Comparison of ENCODE assay signal across 16 cellular contexts in genomic region chr10:114244126-114244525, GRCh38. TPM values are rescaled to one million over a fixed set of nuclear protein-coding genes. Genes with fewer than 3 reads are reported as not detected.
DNase-seq lines count a peak whose midpoint lies in the region; ATAC-seq and TF ChIP-seq lines count a peak whose summit lies in the region.
"Had no signal": no experiment of that assay in that cellular context is flagged by ENCODE, and none has a peak within 500 bp of the region (broad histone marks: within the 10 kb centered on the region; RNA-seq: fewer than 3 reads in every experiment).

No MANE protein-coding gene starts in this region.

- CTCF ChIA-PET in MCF 10A (lab: Yijun Ruan, JAX), result interaction anchor here (0.6 to 0.9 kb wide), 3 partner anchors 14 to 89 kb away, joined by 3 read pairs; no protein-coding TSS in a partner anchor

- H3K9me3 Mint-ChIP-seq in MCF 10A (ENCODE audit: unreplicated experiment), result no peaks in the 10 kb centered on the region
- H3K9me3 Mint-ChIP-seq in stimulated activated effector memory CD8-positive, alpha-beta T cell treated with anti-CD3 and anti-CD28 coated beads, Interleukin-12 subunit alpha, Interleukin-12 subunit beta, amount 100 ng/mL, for 72 hours, result no peaks in the 10 kb centered on the region
- H3K9me3 Mint-ChIP-seq: CD8-positive, alpha-beta memory T cell had no signal

- DNase-seq in breast epithelium (ENCODE audit: low spot score in 2 of 2) (no peak), MCF 10A (ENCODE audit: unreplicated experiment) (no peak), esophagus squamous epithelium (lab: John Stamatoyannopoulos, UW) (no peak), prostate gland (ENCODE audit: low spot score) (peak; percentile 29), GM19238 (ENCODE audit: insufficient read length, low spot score) (no peak), amygdala (lab: John Stamatoyannopoulos, UW) (no peak)
- DNase-seq in stimulated activated effector memory CD8-positive, alpha-beta T cell treated with anti-CD3 and anti-CD28 coated beads, Interleukin-12 subunit alpha, Interleukin-12 subunit beta, amount 100 ng/mL, for 72 hours (ENCODE audit: low spot score in 2 of 2), result no peak
- DNase-seq: 8988T; AML-193; Caco-2; CD8-positive, alpha-beta memory T cell; GF-D8; GM23248 had no signal

- H3K27ac ChIP-seq in breast epithelium, result peak overlapping the region; percentile 68 to 87
- peak overlapping the region; percentile 6 to 76 (median 38) for H3K27ac ChIP-seq in esophagus squamous epithelium
- peak overlapping the region in 1 of 2 donors; percentile 0 for H3K27ac ChIP-seq in prostate gland
- H3K27ac ChIP-seq: BLaER1, GM23248 had no signal

- BruUV-seq in MCF 10A (replicated peaks; lab: Mats Ljungman, UMichigan), result no TSS peak

- POLR2A ChIA-PET in MCF 10A (lab: Yijun Ruan, JAX), result interaction anchor here (0.6 to 3.9 kb wide), 8 partner anchors 11 to 74 kb away, joined by 3 to 107 read pairs (median 7); partner anchors contain the start of gene CCDC186

- H3K4me3 ChIP-seq in breast epithelium (no peak overlapping the region), esophagus squamous epithelium (no peak overlapping the region), prostate gland (no peak overlapping the region)
- H3K4me3 ChIP-seq: BLaER1, GM23248 had no signal

- H3K27me3 ChIP-seq in breast epithelium (no peaks in the 10 kb centered on the region), esophagus squamous epithelium (peaks cover 0 to 63% (median 0%) of the 10 kb centered on the region in 4 donors), prostate gland (replicated peaks; ENCODE audit: insufficient read depth) (no peaks in the 10 kb centered on the region)

- peaks cover 6 to 8% of the 10 kb centered on the region in 2 donors for H3K4me1 ChIP-seq in breast epithelium
- H3K4me1 ChIP-seq in esophagus squamous epithelium, result peaks cover 5 to 65% (median 25%) of the 10 kb centered on the region in 3 donors
- no peaks in the 10 kb centered on the region for H3K4me1 ChIP-seq in prostate gland (replicated peaks)
- H3K4me1 ChIP-seq: Caco-2 had no signal

- no peak for TF ChIP-seq POLR2A in breast epithelium (IDR thresholded peaks at IDR 0.05)
- no peak for TF ChIP-seq POLR2A in esophagus squamous epithelium (IDR thresholded peaks at IDR 0.05)
- TF ChIP-seq POLR2A in prostate gland (IDR thresholded peaks at IDR 0.05), result no peak

- no peak overlapping the region for H3K27ac Mint-ChIP-seq in MCF 10A (ENCODE audit: low read depth, unreplicated experiment)
- H3K27ac Mint-ChIP-seq in stimulated activated effector memory CD8-positive, alpha-beta T cell treated with anti-CD3 and anti-CD28 coated beads, Interleukin-12 subunit alpha, Interleukin-12 subunit beta, amount 100 ng/mL, for 72 hours, result no peak overlapping the region

- 25 to 28% methylated on average over 3 to 6 of the region's 6 CpGs for WGBS in esophagus squamous epithelium, 2 donors
- 25% methylated on average over 6 of the region's 6 CpGs for WGBS in prostate gland

- H3K9me3 ChIP-seq in breast epithelium (no peaks in the 10 kb centered on the region), esophagus squamous epithelium (no peaks in the 10 kb centered on the region), prostate gland (no peaks in the 10 kb centered on the region)
- H3K9me3 ChIP-seq: Caco-2 had no signal

- no peak for ATAC-seq in GM18907 (IDR thresholded peaks at IDR 0.05; ENCODE audit: unreplicated experiment)
- ATAC-seq in stimulated activated effector memory CD8-positive, alpha-beta T cell treated with anti-CD3 and anti-CD28 coated beads, Interleukin-12 subunit alpha, Interleukin-12 subunit beta, amount 100 ng/mL, for 72 hours, result no peak
- ATAC-seq: HCT116 had no signal

- no peak for TF ChIP-seq CTCF in breast epithelium (IDR thresholded peaks at IDR 0.05)
- TF ChIP-seq CTCF in MCF 10A (IDR thresholded peaks at IDR 0.05; ENCODE audit: unreplicated experiment), result no peak
- no peak for TF ChIP-seq CTCF in esophagus squamous epithelium (IDR thresholded peaks at IDR 0.05)
- no peak for TF ChIP-seq CTCF in prostate gland (IDR thresholded peaks at IDR 0.05)

- no peak overlapping the region for H3K4me3 Mint-ChIP-seq in MCF 10A (ENCODE audit: unreplicated experiment)
- no peak overlapping the region for H3K4me3 Mint-ChIP-seq in stimulated activated effector memory CD8-positive, alpha-beta T cell treated with anti-CD3 and anti-CD28 coated beads, Interleukin-12 subunit alpha, Interleukin-12 subunit beta, amount 100 ng/mL, for 72 hours
- H3K4me3 Mint-ChIP-seq: CD8-positive, alpha-beta memory T cell had no signal

- H3K27me3 Mint-ChIP-seq in MCF 10A (ENCODE audit: insufficient read depth, unreplicated experiment), result no peaks in the 10 kb centered on the region

- intact Hi-C loops in breast epithelium (cut with DNase I; ENCODE audit: low total_unique reads), result no loop called here
- intact Hi-C loops in MCF 10A (cut with micrococcal nuclease), result no loop called here
- intact Hi-C loops in esophagus squamous epithelium (cut with DNase I), result no loop called here
- intact Hi-C loops in prostate gland (cut with DNase I), result no loop called here

- peaks cover 31% of the 10 kb centered on the region for H3K4me1 Mint-ChIP-seq in MCF 10A (ENCODE audit: insufficient read depth, unreplicated experiment)
- H3K4me1 Mint-ChIP-seq in stimulated activated effector memory CD8-positive, alpha-beta T cell treated with anti-CD3 and anti-CD28 coated beads, Interleukin-12 subunit alpha, Interleukin-12 subunit beta, amount 100 ng/mL, for 72 hours, result no peaks in the 10 kb centered on the region

- H3K36me3 Mint-ChIP-seq in MCF 10A (ENCODE audit: insufficient read depth, unreplicated experiment), result no peaks in the 10 kb centered on the region
- H3K36me3 Mint-ChIP-seq in stimulated activated effector memory CD8-positive, alpha-beta T cell treated with anti-CD3 and anti-CD28 coated beads, Interleukin-12 subunit alpha, Interleukin-12 subunit beta, amount 100 ng/mL, for 72 hours, result no peaks in the 10 kb centered on the region
- H3K36me3 Mint-ChIP-seq: CD8-positive, alpha-beta memory T cell had no signal

- H3K36me3 ChIP-seq in breast epithelium (no peaks in the 10 kb centered on the region), esophagus squamous epithelium (no peaks in the 10 kb centered on the region), prostate gland (no peaks in the 10 kb centered on the region)
- H3K36me3 ChIP-seq: BLaER1 had no signal

RNA-seq across cellular contexts. Expression of gene VWA2, which starts 5.1 kb away (rescaled TPM):
- 10 to 100 TPM in 1 of 3 donors, 1 to 10 TPM in 1, under 1 TPM in 1; 0.48 to 18.7 (median 8.0) TPM for total RNA-seq in breast epithelium
- not detected in 2 replicates for total RNA-seq in MCF 10A (2022)
- total RNA-seq in esophagus squamous epithelium, result 1 to 10 TPM; 2.9 to 5.7 (median 4.9) TPM
- 10 to 100 TPM; 14.6 to 24.2 TPM for total RNA-seq in prostate gland
- total RNA-seq: CD8-positive, alpha-beta memory T cell; GM23248 had no signal
